ENCODE assay signal across 28 cellular contexts in genomic region chr2:231337807-231338759, GRCh38. TPM values are rescaled to one million over a fixed set of nuclear protein-coding genes. Genes with fewer than 3 reads are reported as not detected.
"Had no signal": no experiment of that assay in that cellular context is flagged by ENCODE, and none has a peak within 500 bp of the region (broad histone marks: within the 10 kb centered on the region; RNA-seq: fewer than 3 reads in every experiment).

No MANE protein-coding gene starts in this region.

- FAIRE-seq: frontal cortex, pancreas, small intestine, urothelium cell line had no signal

- H3K4me1 ChIP-seq: pancreas, right lobe of liver, tibial artery had no signal

- ATAC-seq: activated CD8-positive, alpha-beta memory T cell treated with anti-CD3 and anti-CD28 coated beads, Interleukin-2, amount 10 ng/mL, durations not matched to agents 7 days and 5 days; activated CD8-positive, alpha-beta T cell treated with anti-CD3 and anti-CD28 coated beads for 36 hours; activated naive CD8-positive, alpha-beta T cell treated with anti-CD3 and anti-CD28 coated beads, Interleukin-2, amount 50 U/mL, for 24 hours; effector memory CD8-positive, alpha-beta T cell; pancreas; right lobe of liver; stimulated activated effector memory CD8-positive, alpha-beta T cell treated with anti-CD3 and anti-CD28 coated beads, Interleukin-12 subunit alpha, Interleukin-12 subunit beta, amount 100 ng/mL, for 72 hours; stimulated activated naive CD8-positive, alpha-beta T cell treated with anti-CD3 and anti-CD28 coated beads, Interleukin-15, amount 100 ng/mL, for 72 hours had no signal

- H3K27me3 ChIP-seq: esophagus muscularis mucosa, neutrophil, pancreas, right lobe of liver, tibial artery had no signal

- H3K4me3 ChIP-seq: esophagus muscularis mucosa, lung, pancreas, right lobe of liver, tibial artery had no signal

- H3K36me3 ChIP-seq: neutrophil, pancreas, right lobe of liver had no signal

- H3K9me3 ChIP-seq: esophagus muscularis mucosa, neutrophil, pancreas, right lobe of liver, tibial artery had no signal

- DNase-seq: activated CD4-positive, alpha-beta T cell treated with anti-CD3 and anti-CD28 coated beads, Interleukin-2, amount 10 ng/mL, durations not matched to agents 7 days and 5 days; activated CD4-positive, CD25-positive, alpha-beta regulatory T cell treated with anti-CD3 and anti-CD28 coated beads, Interleukin-2, amount 50 U/mL, for 72 hours; activated CD8-positive, alpha-beta memory T cell treated with anti-CD3 and anti-CD28 coated beads, Interleukin-2, amount 10 ng/mL, durations not matched to agents 7 days and 5 days; activated CD8-positive, alpha-beta T cell treated with anti-CD3 and anti-CD28 coated beads for 36 hours; activated gamma-delta T cell; activated naive CD4-positive, alpha-beta T cell treated with anti-CD3 and anti-CD28 coated beads, Interleukin-2, amount 50 U/mL, for 16 hours; activated naive CD8-positive, alpha-beta T cell treated with anti-CD3 and anti-CD28 coated beads, Interleukin-2, amount 50 U/mL, for 24 hours; activated T-cell treated with anti-CD3 and anti-CD28 coated beads for 4 hours; aorta; central memory CD4-positive, alpha-beta T cell; dermis blood vessel endothelial cell; effector memory CD8-positive, alpha-beta T cell; hippocampal formation; midbrain; pancreas; small intestine; stimulated activated CD4-positive, alpha-beta T cell treated with anti-CD3 and anti-CD28 coated beads, Interleukin-2, amount 100 ng/mL, for 24 hours; stimulated activated naive CD8-positive, alpha-beta T cell treated with anti-CD3 and anti-CD28 coated beads, Interleukin-15, amount 100 ng/mL, for 72 hours; tibial artery had no signal

- H3K27ac ChIP-seq: esophagus muscularis mucosa, neutrophil, pancreas, right lobe of liver, tibial artery, VCaP had no signal

RNA-seq across cellular contexts. Expression of gene B3GNT7, which starts 57.4 kb away (rescaled TPM):
- total RNA-seq: activated CD4-positive, alpha-beta T cell treated with anti-CD3 and anti-CD28 coated beads, Interleukin-2, amount 10 ng/mL, durations not matched to agents 7 days and 5 days; T-helper 2 cell treated with Interferon-gamma antibody and Interleukin-4, amounts not matched to agents 100 ng/mL and 5 ng/mL, for 36 hours had no signal
